ENCODE assay signal across 10 cellular contexts in the genomic region with DNA sequence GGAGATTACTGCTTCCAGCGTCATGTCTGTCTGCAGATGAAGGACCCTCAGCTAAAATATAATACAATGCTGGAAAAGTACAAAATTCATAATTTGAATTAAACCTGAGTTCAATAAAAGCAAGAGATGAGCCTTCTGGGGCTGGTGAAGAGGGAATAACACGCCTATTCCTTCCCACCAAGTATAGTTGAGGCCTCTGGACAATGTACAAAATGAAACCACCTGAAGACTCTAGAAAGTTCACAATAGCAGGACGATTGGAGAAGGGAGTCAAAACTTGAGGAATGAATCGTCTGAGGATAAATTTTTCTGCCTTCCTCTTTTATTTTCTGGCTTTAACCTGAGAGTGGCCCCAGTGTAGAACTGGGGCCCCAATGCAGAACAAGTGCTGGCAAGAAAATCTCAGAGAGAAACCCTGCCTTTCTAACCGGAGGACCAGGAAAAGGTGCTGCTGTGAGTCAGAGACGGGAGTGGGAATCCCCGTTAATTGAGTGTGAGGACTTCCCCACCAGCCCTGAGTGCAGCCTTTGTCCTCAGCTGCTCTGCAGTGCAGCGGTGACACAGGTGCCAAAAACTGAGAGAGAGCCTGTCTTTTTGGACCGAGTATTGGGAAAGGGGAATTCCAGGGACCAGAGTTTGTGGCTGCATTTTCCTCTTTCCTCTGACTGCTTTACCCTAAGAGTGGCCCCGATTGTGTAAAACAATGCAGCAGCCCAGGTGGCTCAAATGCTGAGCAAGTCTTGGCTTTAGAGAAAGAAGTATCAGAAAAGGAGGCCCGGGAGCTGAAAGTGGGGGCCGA.
DNase-seq lines count a peak whose midpoint lies in the region; ATAC-seq lines count a peak whose summit lies in the region.
"Had no signal": no experiment of that assay in that cellular context is flagged by ENCODE, and none has a peak within 500 bp of the region (broad histone marks: within the 10 kb centered on the region; RNA-seq: fewer than 3 reads in every experiment).

No MANE protein-coding gene starts in this region.

- ATAC-seq in GM18519 (IDR thresholded peaks at IDR 0.05; ENCODE audit: low FRiP score, unreplicated experiment) = peak; percentile 67
- peak; percentile 78 for ATAC-seq in HG02642 (IDR thresholded peaks at IDR 0.05; ENCODE audit: poor library complexity, unreplicated experiment)
- peak; percentile 72 for ATAC-seq in activated naive CD8-positive, alpha-beta T cell treated with anti-CD3 and anti-CD28 coated beads, Interleukin-2, amount 50 U/mL, for 24 hours
- ATAC-seq in HG03280 (IDR thresholded peaks at IDR 0.05; ENCODE audit: unreplicated experiment) = no peak

- H3K4me1 Mint-ChIP-seq in activated naive CD8-positive, alpha-beta T cell treated with anti-CD3 and anti-CD28 coated beads, Interleukin-2, amount 50 U/mL, for 24 hours = peaks cover 9% of the 10 kb centered on the region

- no peak overlapping the region for H3K4me2 ChIP-seq in mesendoderm (ENCODE audit: low read length)

- peaks cover 36% of the 10 kb centered on the region for H3K27me3 Mint-ChIP-seq in activated naive CD8-positive, alpha-beta T cell treated with anti-CD3 and anti-CD28 coated beads, Interleukin-2, amount 50 U/mL, for 24 hours

- no peak overlapping the region for H4K5ac ChIP-seq in mesendoderm (ENCODE audit: low read length)

- H3K56ac ChIP-seq in mesendoderm (ENCODE audit: low read length) = peak overlapping the region; percentile 2

- H3K9ac ChIP-seq in mesendoderm (ENCODE audit: low read length) = peak overlapping the region; percentile 13

- peak overlapping the region; percentile 90 for H3K18ac ChIP-seq in mesendoderm (ENCODE audit: low read length)

- no CpG with 5 or more reads among the region's 12 CpGs for WGBS in mesendoderm (ENCODE audit: extremely low coverage, insufficient coverage, low lambda C conversion rate)

- no peak overlapping the region for H2AK5ac ChIP-seq in mesendoderm (ENCODE audit: low read length)

- no peaks in the 10 kb centered on the region for H3K4me1 ChIP-seq in mesendoderm (ENCODE audit: control insufficient read depth, low read depth, low read length)

- no peaks in the 10 kb centered on the region for H3K36me3 Mint-ChIP-seq in activated naive CD8-positive, alpha-beta T cell treated with anti-CD3 and anti-CD28 coated beads, Interleukin-2, amount 50 U/mL, for 24 hours (ENCODE audit: low read depth)

- no peak overlapping the region for H3K4me3 Mint-ChIP-seq in activated naive CD8-positive, alpha-beta T cell treated with anti-CD3 and anti-CD28 coated beads, Interleukin-2, amount 50 U/mL, for 24 hours
- H3K4me3 Mint-ChIP-seq: mesothelial cell of epicardium had no signal

- H2BK5ac ChIP-seq in mesendoderm (ENCODE audit: low read length) = no peak overlapping the region

- peak; percentile 11 for DNase-seq in activated naive CD8-positive, alpha-beta T cell treated with anti-CD3 and anti-CD28 coated beads, Interleukin-2, amount 50 U/mL, for 24 hours
- DNase-seq in mesendoderm (peak; percentile 66), putamen (ENCODE audit: low spot score) (no peak), SIG-M5 (lab: John Stamatoyannopoulos, UW) (no peak), NCI-H1092 treated with DMSO at 0.1 percent for 48 hours (lab: John Stamatoyannopoulos, UW) (no peak)
- DNase-seq: Kasumi-1 had no signal

- no peaks in the 10 kb centered on the region for H3K79me1 ChIP-seq in mesendoderm (ENCODE audit: low read length)

- H3K4ac ChIP-seq in mesendoderm (ENCODE audit: low read depth, low read length) = no peak overlapping the region

- no peaks in the 10 kb centered on the region for H3K9me3 Mint-ChIP-seq in activated naive CD8-positive, alpha-beta T cell treated with anti-CD3 and anti-CD28 coated beads, Interleukin-2, amount 50 U/mL, for 24 hours

- no peaks in the 10 kb centered on the region for H3K27me3 ChIP-seq in mesendoderm (ENCODE audit: insufficient read depth, low read length, poor library complexity)

- H3K79me2 ChIP-seq in mesendoderm (ENCODE audit: control insufficient read depth, insufficient read depth, low read length) = no peaks in the 10 kb centered on the region

- H2BK15ac ChIP-seq in mesendoderm (replicated peaks; ENCODE audit: low read depth) = peak overlapping the region; percentile 74

- peak overlapping the region; percentile 56 for H4K8ac ChIP-seq in mesendoderm (ENCODE audit: low read depth, low read length)

- H2BK120ac ChIP-seq in mesendoderm (ENCODE audit: low read depth, low read length) = peak overlapping the region; percentile 10

- no peaks in the 10 kb centered on the region for H3K36me3 ChIP-seq in mesendoderm (ENCODE audit: control insufficient read depth, insufficient read depth, low read length)

- H3K27ac ChIP-seq in mesendoderm (ENCODE audit: low read depth, low read length) = peak overlapping the region; percentile 0

- H3K23ac ChIP-seq in mesendoderm (ENCODE audit: low read length) = no peak overlapping the region

- H3K4me3 ChIP-seq in mesendoderm (ENCODE audit: low read length) = no peak overlapping the region

- peak overlapping the region; percentile 25 for H3K27ac Mint-ChIP-seq in activated naive CD8-positive, alpha-beta T cell treated with anti-CD3 and anti-CD28 coated beads, Interleukin-2, amount 50 U/mL, for 24 hours
- H3K27ac Mint-ChIP-seq: mesothelial cell of epicardium had no signal

Comparison
In these comparisons a context has a peak if more than half of its experiments do, and no peak if none do; other contexts are left out.
1. DNase-seq: peak in activated naive CD8-positive, alpha-beta T cell treated with anti-CD3 and anti-CD28 coated beads, Interleukin-2, amount 50 U/mL, for 24 hours (single experiment) and mesendoderm (single experiment); none in putamen (single experiment), SIG-M5 (single experiment) and NCI-H1092 treated with DMSO at 0.1 percent for 48 hours (single experiment).